ENCODE assay signal across 1 cellular context in the genomic region with DNA sequence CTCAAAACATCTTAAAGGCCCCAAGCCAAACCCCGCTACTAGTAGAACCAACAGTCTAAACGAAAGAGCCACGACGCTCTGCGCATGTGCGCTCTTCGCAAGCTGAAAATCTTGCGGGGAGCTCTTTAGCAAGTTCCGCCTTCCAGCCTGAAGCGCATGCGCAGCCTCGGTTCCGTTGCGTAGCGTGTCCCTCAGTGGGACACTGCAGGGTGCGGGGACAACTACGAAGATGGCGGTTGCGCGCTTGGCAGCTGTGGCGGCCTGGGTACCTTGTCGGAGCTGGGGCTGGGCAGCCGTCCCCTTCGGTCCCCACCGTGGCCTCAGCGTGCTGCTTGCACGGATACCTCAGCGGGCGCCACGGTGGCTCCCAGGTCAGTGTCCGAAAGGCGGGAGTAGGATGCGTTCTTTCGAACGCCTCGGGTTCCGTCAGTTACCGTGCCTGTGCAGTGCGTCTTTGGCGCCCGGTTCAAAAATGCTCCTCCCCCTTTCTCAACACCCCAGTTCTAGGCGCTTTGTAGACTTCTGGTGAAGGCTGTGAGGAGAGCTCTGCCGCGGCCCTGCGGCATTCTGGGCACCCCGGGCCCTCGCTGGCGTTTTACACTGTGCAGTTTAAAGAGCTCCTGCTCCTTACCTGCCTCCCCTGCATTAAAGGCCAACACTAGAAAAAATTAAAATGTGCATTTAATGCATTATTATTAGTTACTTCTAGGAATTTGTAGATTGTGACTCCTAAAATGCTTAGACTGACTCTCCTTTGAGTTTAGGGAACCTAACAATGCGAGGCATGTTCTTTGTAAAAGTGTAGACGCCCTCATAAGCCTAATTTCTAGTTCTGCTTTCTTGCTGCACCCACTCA.
TF ChIP-seq lines count a peak whose summit lies in the region.

A gene (plus strand): TSS at position 194 of the 856 bp plus-strand sequence. CDS start 36 bp downstream, at position 230.

TF ChIP-seq in HepG2, 621 proteins besides CTCF, POLR2A, EP300 and RAD21 (continued from another document and continues in another):
- TF ChIP-seq, protein P1, sequence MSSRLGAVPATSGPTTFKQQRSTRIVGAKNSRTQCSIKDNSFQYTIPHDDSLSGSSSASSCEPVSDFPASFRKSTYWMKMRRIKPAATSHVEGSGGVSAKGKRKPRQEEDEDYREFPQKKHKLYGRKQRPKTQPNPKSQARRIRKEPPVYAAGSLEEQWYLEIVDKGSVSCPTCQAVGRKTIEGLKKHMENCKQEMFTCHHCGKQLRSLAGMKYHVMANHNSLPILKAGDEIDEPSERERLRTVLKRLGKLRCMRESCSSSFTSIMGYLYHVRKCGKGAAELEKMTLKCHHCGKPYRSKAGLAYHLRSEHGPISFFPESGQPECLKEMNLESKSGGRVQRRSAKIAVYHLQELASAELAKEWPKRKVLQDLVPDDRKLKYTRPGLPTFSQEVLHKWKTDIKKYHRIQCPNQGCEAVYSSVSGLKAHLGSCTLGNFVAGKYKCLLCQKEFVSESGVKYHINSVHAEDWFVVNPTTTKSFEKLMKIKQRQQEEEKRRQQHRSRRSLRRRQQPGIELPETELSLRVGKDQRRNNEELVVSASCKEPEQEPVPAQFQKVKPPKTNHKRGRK (CRISPR knock-in tag; IDR thresholded peaks at IDR 0.05) = peak; percentile 66; the same call in 1 of the 2 replicates
- TF ChIP-seq, protein P2, sequence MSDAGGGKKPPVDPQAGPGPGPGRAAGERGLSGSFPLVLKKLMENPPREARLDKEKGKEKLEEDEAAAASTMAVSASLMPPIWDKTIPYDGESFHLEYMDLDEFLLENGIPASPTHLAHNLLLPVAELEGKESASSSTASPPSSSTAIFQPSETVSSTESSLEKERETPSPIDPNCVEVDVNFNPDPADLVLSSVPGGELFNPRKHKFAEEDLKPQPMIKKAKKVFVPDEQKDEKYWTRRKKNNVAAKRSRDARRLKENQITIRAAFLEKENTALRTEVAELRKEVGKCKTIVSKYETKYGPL (CRISPR knock-in tag; IDR thresholded peaks at IDR 0.05) = 0 out of 2 replicates have a peak, but pooled peaks have one; percentile 26
- TF ChIP-seq CHCHD3 (CRISPR knock-in tag; IDR thresholded peaks at IDR 0.05) (0 out of 2 replicates have a peak, but pooled peaks have one; percentile 58), GATAD2A (CRISPR knock-in tag; IDR thresholded peaks at IDR 0.05) (peak; percentile 26; the same call in 1 of the 2 replicates), GTF3A (CRISPR knock-in tag; conservative IDR thresholded peaks at IDR 0.05) (no peak), ZNF564 (CRISPR knock-in tag; IDR thresholded peaks at IDR 0.05) (peak; percentile 60; the same call in 1 of the 2 replicates), ZNF761 (CRISPR knock-in tag; conservative IDR thresholded peaks at IDR 0.05) (peak; percentile 60; the same call in 1 of the 2 replicates), ARNT2 (CRISPR knock-in tag; IDR thresholded peaks at IDR 0.05; ENCODE audit: low read depth) (peak; percentile 93), ZFX (CRISPR knock-in tag; IDR thresholded peaks at IDR 0.05; ENCODE audit: low read depth) (peak; percentile 90), ZNF775 (CRISPR knock-in tag; IDR thresholded peaks at IDR 0.05; ENCODE audit: borderline replicate concordance) (no peak), ZFP90 (CRISPR knock-in tag; IDR thresholded peaks at IDR 0.05; ENCODE audit: borderline replicate concordance) (no peak; the same call in 1 of the 2 replicates), DR1 (CRISPR knock-in tag; IDR thresholded peaks at IDR 0.05) (peak; percentile 52; the same call in 1 of the 2 replicates), ZNF547 (CRISPR knock-in tag; IDR thresholded peaks at IDR 0.05) (peak; percentile 77), ZSCAN29 (CRISPR knock-in tag; conservative IDR thresholded peaks at IDR 0.05) (peak; percentile 80; the same call in 1 of the 2 replicates), MEIS2 (CRISPR knock-in tag; IDR thresholded peaks at IDR 0.05) (peak; percentile 70), ZFP82 (CRISPR knock-in tag; IDR thresholded peaks at IDR 0.05; ENCODE audit: borderline replicate concordance) (no peak), TSC22D2 (CRISPR knock-in tag; IDR thresholded peaks at IDR 0.05; ENCODE audit: borderline replicate concordance) (peak; percentile 81; the same call in 1 of the 2 replicates), ZNF773 (CRISPR knock-in tag; IDR thresholded peaks at IDR 0.05; ENCODE audit: borderline replicate concordance) (0 out of 2 replicates have a peak, but pooled peaks have one; percentile 65), KLF12 (CRISPR knock-in tag; IDR thresholded peaks at IDR 0.05; ENCODE audit: borderline replicate concordance) (peak; percentile 73; the same call in 1 of the 2 replicates), ZNF883 (CRISPR knock-in tag; IDR thresholded peaks at IDR 0.05; ENCODE audit: not compliant biosample characterization) (peak; percentile 86), HNRNPLL (IDR thresholded peaks at IDR 0.05; ENCODE audit: low read depth, low read length, poor library complexity, severe bottlenecking) (peak; percentile 100), RBM39 (IDR thresholded peaks at IDR 0.05; ENCODE audit: low read depth, low read length, poor library complexity, severe bottlenecking) (peak; percentile 53), ZNF501 (CRISPR knock-in tag; IDR thresholded peaks at IDR 0.05) (peak; percentile 96), ZNF768 (CRISPR knock-in tag; IDR thresholded peaks at IDR 0.05) (peak; percentile 77; the same call in 1 of the 2 replicates), XBP1 (CRISPR knock-in tag; IDR thresholded peaks at IDR 0.05) (0 out of 2 replicates have a peak, but pooled peaks have one; percentile 28), ZNF607 (CRISPR knock-in tag; IDR thresholded peaks at IDR 0.05; ENCODE audit: borderline replicate concordance) (peak; percentile 90), ZMYM4 (CRISPR knock-in tag; IDR thresholded peaks at IDR 0.05) (peak; percentile 97), HNRNPUL1 (IDR thresholded peaks at IDR 0.05; ENCODE audit: low read depth, low read length) (no peak), ZNF143 (CRISPR knock-in tag; IDR thresholded peaks at IDR 0.05) (peak; percentile 59; the same call in 1 of the 2 replicates), ZNF674 (CRISPR knock-in tag; IDR thresholded peaks at IDR 0.05; ENCODE audit: low read depth) (no peak), NFKB2 (CRISPR knock-in tag; IDR thresholded peaks at IDR 0.05; ENCODE audit: borderline replicate concordance) (peak; percentile 94; the same call in 1 of the 2 replicates), ZFP41 (CRISPR knock-in tag; IDR thresholded peaks at IDR 0.05; ENCODE audit: borderline replicate concordance) (0 out of 2 replicates have a peak, but pooled peaks have one; percentile 42), HDAC1 (CRISPR knock-in tag; IDR thresholded peaks at IDR 0.05) (peak; percentile 89), YY1 (IDR thresholded peaks at IDR 0.05; ENCODE audit: insufficient read depth, insufficient replicate concordance, low read depth, low read length) (peak; percentile 92), ZNF788 (CRISPR knock-in tag; IDR thresholded peaks at IDR 0.05; ENCODE audit: borderline replicate concordance) (peak; percentile 90; the same call in 1 of the 2 replicates), ZNF567 (CRISPR knock-in tag; IDR thresholded peaks at IDR 0.05; ENCODE audit: borderline replicate concordance) (peak; percentile 78; the same call in 1 of the 2 replicates), CREM (IDR thresholded peaks at IDR 0.05) (peak; percentile 23; the same call in 1 of the 2 replicates), CREM (CRISPR knock-in tag; IDR thresholded peaks at IDR 0.05) (no peak), ZNF720 (CRISPR knock-in tag; IDR thresholded peaks at IDR 0.05) (no peak; the same call in 1 of the 2 replicates), SALL1 (CRISPR knock-in tag; IDR thresholded peaks at IDR 0.05) (peak; percentile 92)
- TF ChIP-seq, protein P3, sequence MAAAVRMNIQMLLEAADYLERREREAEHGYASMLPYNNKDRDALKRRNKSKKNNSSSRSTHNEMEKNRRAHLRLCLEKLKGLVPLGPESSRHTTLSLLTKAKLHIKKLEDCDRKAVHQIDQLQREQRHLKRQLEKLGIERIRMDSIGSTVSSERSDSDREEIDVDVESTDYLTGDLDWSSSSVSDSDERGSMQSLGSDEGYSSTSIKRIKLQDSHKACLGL (CRISPR knock-in tag; IDR thresholded peaks at IDR 0.05) = 0 out of 2 replicates have a peak, but pooled peaks have one; percentile 67
- TF ChIP-seq, protein P4, sequence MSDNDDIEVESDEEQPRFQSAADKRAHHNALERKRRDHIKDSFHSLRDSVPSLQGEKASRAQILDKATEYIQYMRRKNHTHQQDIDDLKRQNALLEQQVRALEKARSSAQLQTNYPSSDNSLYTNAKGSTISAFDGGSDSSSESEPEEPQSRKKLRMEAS (IDR thresholded peaks at IDR 0.05) = peak; percentile 78
- TF ChIP-seq, protein P5, sequence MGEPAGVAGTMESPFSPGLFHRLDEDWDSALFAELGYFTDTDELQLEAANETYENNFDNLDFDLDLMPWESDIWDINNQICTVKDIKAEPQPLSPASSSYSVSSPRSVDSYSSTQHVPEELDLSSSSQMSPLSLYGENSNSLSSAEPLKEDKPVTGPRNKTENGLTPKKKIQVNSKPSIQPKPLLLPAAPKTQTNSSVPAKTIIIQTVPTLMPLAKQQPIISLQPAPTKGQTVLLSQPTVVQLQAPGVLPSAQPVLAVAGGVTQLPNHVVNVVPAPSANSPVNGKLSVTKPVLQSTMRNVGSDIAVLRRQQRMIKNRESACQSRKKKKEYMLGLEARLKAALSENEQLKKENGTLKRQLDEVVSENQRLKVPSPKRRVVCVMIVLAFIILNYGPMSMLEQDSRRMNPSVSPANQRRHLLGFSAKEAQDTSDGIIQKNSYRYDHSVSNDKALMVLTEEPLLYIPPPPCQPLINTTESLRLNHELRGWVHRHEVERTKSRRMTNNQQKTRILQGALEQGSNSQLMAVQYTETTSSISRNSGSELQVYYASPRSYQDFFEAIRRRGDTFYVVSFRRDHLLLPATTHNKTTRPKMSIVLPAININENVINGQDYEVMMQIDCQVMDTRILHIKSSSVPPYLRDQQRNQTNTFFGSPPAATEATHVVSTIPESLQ (CRISPR knock-in tag; conservative IDR thresholded peaks at IDR 0.05) = no peak; the same call in 1 of the 2 replicates
- TF ChIP-seq, protein P6, sequence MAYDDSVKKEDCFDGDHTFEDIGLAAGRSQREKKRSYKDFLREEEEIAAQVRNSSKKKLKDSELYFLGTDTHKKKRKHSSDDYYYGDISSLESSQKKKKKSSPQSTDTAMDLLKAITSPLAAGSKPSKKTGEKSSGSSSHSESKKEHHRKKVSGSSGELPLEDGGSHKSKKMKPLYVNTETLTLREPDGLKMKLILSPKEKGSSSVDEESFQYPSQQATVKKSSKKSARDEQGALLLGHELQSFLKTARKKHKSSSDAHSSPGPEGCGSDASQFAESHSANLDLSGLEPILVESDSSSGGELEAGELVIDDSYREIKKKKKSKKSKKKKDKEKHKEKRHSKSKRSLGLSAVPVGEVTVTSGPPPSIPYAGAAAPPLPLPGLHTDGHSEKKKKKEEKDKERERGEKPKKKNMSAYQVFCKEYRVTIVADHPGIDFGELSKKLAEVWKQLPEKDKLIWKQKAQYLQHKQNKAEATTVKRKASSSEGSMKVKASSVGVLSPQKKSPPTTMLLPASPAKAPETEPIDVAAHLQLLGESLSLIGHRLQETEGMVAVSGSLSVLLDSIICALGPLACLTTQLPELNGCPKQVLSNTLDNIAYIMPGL (CRISPR knock-in tag; IDR thresholded peaks at IDR 0.05; ENCODE audit: borderline replicate concordance in 1 of 2, low read depth in 1 of 2) = peak; percentile 62 to 79; a peak in 3 of 4 replicates
- TF ChIP-seq, protein P7, sequence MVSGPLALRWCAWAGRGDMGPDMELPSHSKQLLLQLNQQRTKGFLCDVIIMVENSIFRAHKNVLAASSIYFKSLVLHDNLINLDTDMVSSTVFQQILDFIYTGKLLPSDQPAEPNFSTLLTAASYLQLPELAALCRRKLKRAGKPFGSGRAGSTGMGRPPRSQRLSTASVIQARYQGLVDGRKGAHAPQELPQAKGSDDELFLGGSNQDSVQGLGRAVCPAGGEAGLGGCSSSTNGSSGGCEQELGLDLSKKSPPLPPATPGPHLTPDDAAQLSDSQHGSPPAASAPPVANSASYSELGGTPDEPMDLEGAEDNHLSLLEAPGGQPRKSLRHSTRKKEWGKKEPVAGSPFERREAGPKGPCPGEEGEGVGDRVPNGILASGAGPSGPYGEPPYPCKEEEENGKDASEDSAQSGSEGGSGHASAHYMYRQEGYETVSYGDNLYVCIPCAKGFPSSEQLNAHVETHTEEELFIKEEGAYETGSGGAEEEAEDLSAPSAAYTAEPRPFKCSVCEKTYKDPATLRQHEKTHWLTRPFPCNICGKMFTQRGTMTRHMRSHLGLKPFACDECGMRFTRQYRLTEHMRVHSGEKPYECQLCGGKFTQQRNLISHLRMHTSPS (CRISPR knock-in tag; IDR thresholded peaks at IDR 0.05; ENCODE audit: low read depth) = peak; percentile 39; the same call in 1 of the 2 replicates
- TF ChIP-seq, protein P8, sequence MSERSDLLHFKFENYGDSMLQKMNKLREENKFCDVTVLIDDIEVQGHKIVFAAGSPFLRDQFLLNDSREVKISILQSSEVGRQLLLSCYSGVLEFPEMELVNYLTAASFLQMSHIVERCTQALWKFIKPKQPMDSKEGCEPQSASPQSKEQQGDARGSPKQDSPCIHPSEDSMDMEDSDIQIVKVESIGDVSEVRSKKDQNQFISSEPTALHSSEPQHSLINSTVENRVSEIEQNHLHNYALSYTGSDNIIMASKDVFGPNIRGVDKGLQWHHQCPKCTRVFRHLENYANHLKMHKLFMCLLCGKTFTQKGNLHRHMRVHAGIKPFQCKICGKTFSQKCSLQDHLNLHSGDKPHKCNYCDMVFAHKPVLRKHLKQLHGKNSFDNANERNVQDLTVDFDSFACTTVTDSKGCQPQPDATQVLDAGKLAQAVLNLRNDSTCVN (CRISPR knock-in tag; IDR thresholded peaks at IDR 0.05; ENCODE audit: borderline replicate concordance) = 0 out of 2 replicates have a peak, but pooled peaks have one; percentile 20
- TF ChIP-seq, protein P9, sequence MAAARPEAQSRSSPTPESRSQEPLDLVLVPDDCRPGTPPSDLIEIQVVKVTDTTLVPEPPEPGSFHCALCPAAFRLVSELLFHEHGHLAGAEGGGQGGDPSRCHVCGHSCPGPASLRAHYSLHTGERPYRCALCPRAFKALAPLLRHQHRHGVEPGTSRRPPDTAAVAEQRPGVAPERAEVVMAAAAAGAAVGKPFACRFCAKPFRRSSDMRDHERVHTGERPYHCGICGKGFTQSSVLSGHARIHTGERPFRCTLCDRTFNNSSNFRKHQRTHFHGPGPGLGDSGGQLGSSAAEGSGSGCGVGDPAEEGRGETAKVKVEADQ (CRISPR knock-in tag; IDR thresholded peaks at IDR 0.05; ENCODE audit: borderline replicate concordance) = peak; percentile 78; the same call in 1 of the 2 replicates
- TF ChIP-seq, protein P10, sequence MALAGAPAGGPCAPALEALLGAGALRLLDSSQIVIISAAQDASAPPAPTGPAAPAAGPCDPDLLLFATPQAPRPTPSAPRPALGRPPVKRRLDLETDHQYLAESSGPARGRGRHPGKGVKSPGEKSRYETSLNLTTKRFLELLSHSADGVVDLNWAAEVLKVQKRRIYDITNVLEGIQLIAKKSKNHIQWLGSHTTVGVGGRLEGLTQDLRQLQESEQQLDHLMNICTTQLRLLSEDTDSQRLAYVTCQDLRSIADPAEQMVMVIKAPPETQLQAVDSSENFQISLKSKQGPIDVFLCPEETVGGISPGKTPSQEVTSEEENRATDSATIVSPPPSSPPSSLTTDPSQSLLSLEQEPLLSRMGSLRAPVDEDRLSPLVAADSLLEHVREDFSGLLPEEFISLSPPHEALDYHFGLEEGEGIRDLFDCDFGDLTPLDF (CRISPR knock-in tag; IDR thresholded peaks at IDR 0.05) = peak; percentile 64; the same call in 1 of the 2 replicates
